1 cellular context compared by ENCODE assay signal in the genomic region with DNA sequence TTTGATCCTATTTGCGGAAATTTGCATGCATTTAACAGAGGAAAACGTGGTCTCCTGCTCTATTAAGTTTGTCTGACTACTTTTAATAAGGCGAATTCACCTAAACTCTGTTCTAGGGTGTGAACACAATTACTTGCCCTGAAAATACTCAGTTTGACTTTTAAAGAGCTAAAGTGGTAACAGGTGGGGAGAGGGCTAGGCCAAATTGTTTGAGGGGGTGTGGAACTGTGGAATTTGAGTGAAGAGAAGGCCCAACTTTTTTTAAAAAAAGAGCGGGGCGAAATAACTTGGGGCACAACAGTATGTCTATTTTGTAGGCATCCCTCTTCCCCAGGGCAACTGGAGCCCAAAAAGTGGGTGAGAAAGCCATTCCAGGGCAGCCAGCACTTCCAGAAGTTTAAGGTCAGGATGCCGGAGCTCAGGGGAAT.
TF ChIP-seq lines count a peak whose summit lies in the region.

No MANE protein-coding gene starts in this region.

TF ChIP-seq in HepG2, 621 proteins besides CTCF, POLR2A, EP300 and RAD21 (continued from another document):
- TF ChIP-seq, protein P1, sequence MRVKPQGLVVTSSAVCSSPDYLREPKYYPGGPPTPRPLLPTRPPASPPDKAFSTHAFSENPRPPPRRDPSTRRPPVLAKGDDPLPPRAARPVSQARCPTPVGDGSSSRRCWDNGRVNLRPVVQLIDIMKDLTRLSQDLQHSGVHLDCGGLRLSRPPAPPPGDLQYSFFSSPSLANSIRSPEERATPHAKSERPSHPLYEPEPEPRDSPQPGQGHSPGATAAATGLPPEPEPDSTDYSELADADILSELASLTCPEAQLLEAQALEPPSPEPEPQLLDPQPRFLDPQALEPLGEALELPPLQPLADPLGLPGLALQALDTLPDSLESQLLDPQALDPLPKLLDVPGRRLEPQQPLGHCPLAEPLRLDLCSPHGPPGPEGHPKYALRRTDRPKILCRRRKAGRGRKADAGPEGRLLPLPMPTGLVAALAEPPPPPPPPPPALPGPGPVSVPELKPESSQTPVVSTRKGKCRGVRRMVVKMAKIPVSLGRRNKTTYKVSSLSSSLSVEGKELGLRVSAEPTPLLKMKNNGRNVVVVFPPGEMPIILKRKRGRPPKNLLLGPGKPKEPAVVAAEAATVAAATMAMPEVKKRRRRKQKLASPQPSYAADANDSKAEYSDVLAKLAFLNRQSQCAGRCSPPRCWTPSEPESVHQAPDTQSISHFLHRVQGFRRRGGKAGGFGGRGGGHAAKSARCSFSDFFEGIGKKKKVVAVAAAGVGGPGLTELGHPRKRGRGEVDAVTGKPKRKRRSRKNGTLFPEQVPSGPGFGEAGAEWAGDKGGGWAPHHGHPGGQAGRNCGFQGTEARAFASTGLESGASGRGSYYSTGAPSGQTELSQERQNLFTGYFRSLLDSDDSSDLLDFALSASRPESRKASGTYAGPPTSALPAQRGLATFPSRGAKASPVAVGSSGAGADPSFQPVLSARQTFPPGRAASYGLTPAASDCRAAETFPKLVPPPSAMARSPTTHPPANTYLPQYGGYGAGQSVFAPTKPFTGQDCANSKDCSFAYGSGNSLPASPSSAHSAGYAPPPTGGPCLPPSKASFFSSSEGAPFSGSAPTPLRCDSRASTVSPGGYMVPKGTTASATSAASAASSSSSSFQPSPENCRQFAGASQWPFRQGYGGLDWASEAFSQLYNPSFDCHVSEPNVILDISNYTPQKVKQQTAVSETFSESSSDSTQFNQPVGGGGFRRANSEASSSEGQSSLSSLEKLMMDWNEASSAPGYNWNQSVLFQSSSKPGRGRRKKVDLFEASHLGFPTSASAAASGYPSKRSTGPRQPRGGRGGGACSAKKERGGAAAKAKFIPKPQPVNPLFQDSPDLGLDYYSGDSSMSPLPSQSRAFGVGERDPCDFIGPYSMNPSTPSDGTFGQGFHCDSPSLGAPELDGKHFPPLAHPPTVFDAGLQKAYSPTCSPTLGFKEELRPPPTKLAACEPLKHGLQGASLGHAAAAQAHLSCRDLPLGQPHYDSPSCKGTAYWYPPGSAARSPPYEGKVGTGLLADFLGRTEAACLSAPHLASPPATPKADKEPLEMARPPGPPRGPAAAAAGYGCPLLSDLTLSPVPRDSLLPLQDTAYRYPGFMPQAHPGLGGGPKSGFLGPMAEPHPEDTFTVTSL (CRISPR knock-in tag; IDR thresholded peaks at IDR 0.05; ENCODE audit: borderline replicate concordance), result 0 out of 2 replicates have a peak, but pooled peaks have one; percentile 27
- TF ChIP-seq ZFP82 (CRISPR knock-in tag; IDR thresholded peaks at IDR 0.05; ENCODE audit: borderline replicate concordance) (0 out of 2 replicates have a peak, but pooled peaks have one; percentile 38), ZGPAT (CRISPR knock-in tag; IDR thresholded peaks at IDR 0.05) (no peak), NONO (IDR thresholded peaks at IDR 0.05) (no peak), NONO (CRISPR knock-in tag; conservative IDR thresholded peaks at IDR 0.05) (no peak), KDM2A (CRISPR knock-in tag; IDR thresholded peaks at IDR 0.05; ENCODE audit: borderline replicate concordance, low read depth) (no peak), ZKSCAN1 (IDR thresholded peaks at IDR 0.05; ENCODE audit: low read length) (no peak), CREB1 (IDR thresholded peaks at IDR 0.05) (no peak), CREB1 (CRISPR knock-in tag; IDR thresholded peaks at IDR 0.05) (0 out of 2 replicates have a peak, but pooled peaks have one; percentile 25), ZKSCAN5 (CRISPR knock-in tag; IDR thresholded peaks at IDR 0.05) (no peak), ZBTB7B (CRISPR knock-in tag; IDR thresholded peaks at IDR 0.05) (no peak), HMG20A (CRISPR knock-in tag; IDR thresholded peaks at IDR 0.05; ENCODE audit: borderline replicate concordance) (no peak), MAFK (conservative IDR thresholded peaks at IDR 0.05 in 1 of 2, IDR thresholded peaks at IDR 0.05 in 1 of 2; ENCODE audit: low read length in 2 of 2) (no peak), ZNF790 (CRISPR knock-in tag; IDR thresholded peaks at IDR 0.05; ENCODE audit: borderline replicate concordance) (no peak), NFE2 (CRISPR knock-in tag; IDR thresholded peaks at IDR 0.05) (no peak), ZNF501 (CRISPR knock-in tag; IDR thresholded peaks at IDR 0.05) (no peak), MYNN (CRISPR knock-in tag; IDR thresholded peaks at IDR 0.05; ENCODE audit: low read depth) (no peak), ZNF605 (CRISPR knock-in tag; IDR thresholded peaks at IDR 0.05) (no peak), ZNF670 (CRISPR knock-in tag; IDR thresholded peaks at IDR 0.05; ENCODE audit: borderline replicate concordance) (0 out of 2 replicates have a peak, but pooled peaks have one; percentile 19), ZNF496 (CRISPR knock-in tag; IDR thresholded peaks at IDR 0.05; ENCODE audit: insufficient replicate concordance) (no peak)
